Comparison of ENCODE assay signal across 1 cellular context in the genomic region with DNA sequence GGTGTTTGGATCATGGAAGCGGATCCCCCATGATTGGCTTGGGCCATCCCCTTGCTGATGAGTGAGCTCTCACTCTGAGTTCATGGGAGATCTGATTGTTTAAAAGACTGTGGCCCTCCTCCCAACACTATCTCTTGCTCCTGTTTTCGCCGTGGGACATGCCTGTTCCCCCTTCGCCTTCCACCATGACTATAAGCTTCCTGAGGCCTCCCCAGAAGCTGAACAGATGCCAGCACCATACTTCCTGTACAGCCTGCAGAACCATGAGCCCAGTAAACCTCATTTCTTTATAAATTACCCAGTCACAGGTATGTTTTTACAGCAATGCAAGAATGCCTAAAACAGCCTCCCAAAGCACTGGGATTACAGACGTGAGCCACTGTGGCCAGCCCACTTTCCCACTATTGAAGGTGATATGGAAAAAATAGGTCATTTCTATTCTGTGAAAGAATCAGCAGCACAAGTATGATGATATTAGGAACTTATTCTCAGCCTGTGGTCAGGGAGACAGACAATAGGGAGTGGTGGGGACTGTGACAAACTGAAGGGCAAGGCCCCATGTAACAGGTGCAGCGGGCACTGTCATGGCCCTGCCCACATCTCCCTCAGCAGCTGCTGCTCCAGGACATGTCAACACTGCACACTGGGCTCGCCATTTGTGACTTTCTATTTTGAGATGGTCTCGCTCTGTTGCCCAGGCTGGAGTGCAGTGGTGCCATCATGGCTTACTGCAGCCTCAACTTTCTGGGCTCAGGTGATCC.
TF ChIP-seq lines count a peak whose summit lies in the region.

No MANE protein-coding gene starts in this region.

TF ChIP-seq in IMR-90, 13 proteins besides CTCF, POLR2A, EP300 and RAD21:
- TF ChIP-seq MAZ (IDR thresholded peaks at IDR 0.05; ENCODE audit: borderline replicate concordance, low read depth, low read length) (no peak), SMC3 (IDR thresholded peaks at IDR 0.05; ENCODE audit: low read depth, low read length) (no peak), MXI1 (IDR thresholded peaks at IDR 0.05; ENCODE audit: borderline replicate concordance, low read depth, low read length) (no peak), BHLHE40 (IDR thresholded peaks at IDR 0.05; ENCODE audit: low read depth, low read length) (no peak), FOS (IDR thresholded peaks at IDR 0.05; ENCODE audit: low read depth, low read length) (no peak), CEBPB (IDR thresholded peaks at IDR 0.05; ENCODE audit: low read depth, low read length) (no peak), RFX5 (IDR thresholded peaks at IDR 0.05; ENCODE audit: low read depth, low read length) (no peak), MAFK (IDR thresholded peaks at IDR 0.05; ENCODE audit: low read depth, low read length) (no peak), CHD1 (IDR thresholded peaks at IDR 0.05; ENCODE audit: low read depth, low read length) (no peak), NFE2L2 (IDR thresholded peaks at IDR 0.05; ENCODE audit: low read depth, low read length) (no peak), RCOR1 (IDR thresholded peaks at IDR 0.05; ENCODE audit: insufficient replicate concordance, low read length) (no peak)
- TF ChIP-seq, protein P1, sequence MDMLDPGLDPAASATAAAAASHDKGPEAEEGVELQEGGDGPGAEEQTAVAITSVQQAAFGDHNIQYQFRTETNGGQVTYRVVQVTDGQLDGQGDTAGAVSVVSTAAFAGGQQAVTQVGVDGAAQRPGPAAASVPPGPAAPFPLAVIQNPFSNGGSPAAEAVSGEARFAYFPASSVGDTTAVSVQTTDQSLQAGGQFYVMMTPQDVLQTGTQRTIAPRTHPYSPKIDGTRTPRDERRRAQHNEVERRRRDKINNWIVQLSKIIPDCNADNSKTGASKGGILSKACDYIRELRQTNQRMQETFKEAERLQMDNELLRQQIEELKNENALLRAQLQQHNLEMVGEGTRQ (IDR thresholded peaks at IDR 0.05; ENCODE audit: low read depth, low read length) = no peak
- TF ChIP-seq, protein P2, sequence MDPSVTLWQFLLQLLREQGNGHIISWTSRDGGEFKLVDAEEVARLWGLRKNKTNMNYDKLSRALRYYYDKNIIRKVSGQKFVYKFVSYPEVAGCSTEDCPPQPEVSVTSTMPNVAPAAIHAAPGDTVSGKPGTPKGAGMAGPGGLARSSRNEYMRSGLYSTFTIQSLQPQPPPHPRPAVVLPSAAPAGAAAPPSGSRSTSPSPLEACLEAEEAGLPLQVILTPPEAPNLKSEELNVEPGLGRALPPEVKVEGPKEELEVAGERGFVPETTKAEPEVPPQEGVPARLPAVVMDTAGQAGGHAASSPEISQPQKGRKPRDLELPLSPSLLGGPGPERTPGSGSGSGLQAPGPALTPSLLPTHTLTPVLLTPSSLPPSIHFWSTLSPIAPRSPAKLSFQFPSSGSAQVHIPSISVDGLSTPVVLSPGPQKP (IDR thresholded peaks at IDR 0.05; ENCODE audit: borderline replicate concordance, low read depth, low read length) = no peak
